In the genomic region with DNA sequence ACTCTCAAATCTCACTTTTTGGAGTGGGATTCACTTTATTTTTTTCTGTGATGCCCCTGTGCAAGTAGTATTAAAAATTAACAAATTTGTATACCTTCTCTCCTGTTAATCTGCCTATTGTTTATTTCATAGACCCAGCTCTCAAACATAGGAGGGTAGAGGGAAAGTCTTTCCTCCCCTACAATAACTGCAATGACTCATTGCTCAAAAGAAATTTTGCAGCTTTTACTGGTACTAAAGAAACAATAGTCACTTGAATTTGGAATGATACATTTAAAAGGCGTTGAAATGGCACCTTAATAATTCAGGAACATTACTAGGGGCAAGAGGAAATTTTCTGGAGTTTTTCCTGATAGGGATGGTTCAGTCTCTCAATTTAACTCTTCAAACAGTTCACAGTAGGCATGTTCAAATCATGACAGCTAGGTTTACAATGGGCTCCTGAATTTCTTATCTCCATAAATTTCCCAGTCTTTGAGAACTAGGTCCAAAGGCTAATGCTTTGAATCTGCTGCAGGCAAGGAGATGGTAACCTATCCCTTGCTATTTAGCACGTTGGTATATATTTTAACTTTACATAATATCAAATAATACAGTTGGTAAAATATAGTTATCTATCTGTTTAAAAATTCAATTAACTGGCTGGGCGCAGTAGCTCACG, we compare ENCODE assay signal across 25 cellular contexts.
"Had no signal": no experiment of that assay in that cellular context is flagged by ENCODE, and none has a peak within 500 bp of the region (broad histone marks: within the 10 kb centered on the region; RNA-seq: fewer than 3 reads in every experiment).

No MANE protein-coding gene starts in this region.

- H3K9me3 ChIP-seq: Peyer's patch, SJCRH30 had no signal

- H3K27me3 Mint-ChIP-seq: activated B cell treated with CpG ODN at 0.5 μM for 24 hours; activated CD4-positive, alpha-beta memory T cell treated with anti-CD3 and anti-CD28 coated beads for 36 hours had no signal

- H3K4me1 ChIP-seq: Peyer's patch had no signal

- H3K4me3 Mint-ChIP-seq: activated B cell treated with CpG ODN at 0.5 μM for 24 hours; activated CD4-positive, alpha-beta memory T cell treated with anti-CD3 and anti-CD28 coated beads for 36 hours; activated CD4-positive, alpha-beta T cell treated with anti-CD3 and anti-CD28 coated beads, Interleukin-2, amount 10 ng/mL, durations not matched to agents 24 days and 14 days; activated naive CD4-positive, alpha-beta T cell treated with anti-CD3 and anti-CD28 coated beads for 36 hours; activated naive CD8-positive, alpha-beta T cell; activated T-cell treated with anti-CD3 and anti-CD28 coated beads, Interleukin-2, amount 50 U/mL, for 4 hours; T-helper 1 cell treated with Interleukin-12 subunit alpha and Interleukin-12 subunit beta and Interleukin-4 antibody, amounts not matched to agents 30 μg/mL and 1 μg/mL, for 36 hours had no signal

- H3K36me3 ChIP-seq: Peyer's patch had no signal

- H3K4me3 ChIP-seq: Peyer's patch, SJCRH30 had no signal

- DNase-seq: activated B cell treated with CpG ODN at 0.5 μM for 24 hours; activated CD4-positive, alpha-beta memory T cell treated with anti-CD3 and anti-CD28 coated beads for 36 hours; activated CD4-positive, alpha-beta T cell treated with anti-CD3 and anti-CD28 coated beads for 1 hour; activated CD4-positive, alpha-beta T cell treated with anti-CD3 and anti-CD28 coated beads, Interleukin-2, amount 10 ng/mL, durations not matched to agents 24 days and 14 days; activated CD8-positive, alpha-beta memory T cell treated with anti-CD3 and anti-CD28 coated beads for 24 hours; activated effector memory CD4-positive, alpha-beta T cell treated with anti-CD3 and anti-CD28 coated beads, Interleukin-2, amount 50 U/mL, for 16 hours; activated naive CD4-positive, alpha-beta T cell treated with anti-CD3 and anti-CD28 coated beads for 36 hours; activated T-cell treated with anti-CD3 and anti-CD28 coated beads, Interleukin-2, amount 50 U/mL, for 4 hours; amygdala; KG1; NCI-H1092; NCI-H1417; NCI-H1694; NCI-H2029; NCI-H2107; NCI-H510A treated with DMSO at 0.1 percent for 48 hours; Peyer's patch; Right ventricle myocardium superior; SJCRH30; SW 1271 had no signal

- H3K4me1 Mint-ChIP-seq: activated B cell treated with CpG ODN at 0.5 μM for 24 hours; activated CD4-positive, alpha-beta T cell treated with anti-CD3 and anti-CD28 coated beads, Interleukin-2, amount 10 ng/mL, durations not matched to agents 24 days and 14 days had no signal

- H3K27me3 ChIP-seq: Peyer's patch, SJCRH30 had no signal

- H3K36me3 Mint-ChIP-seq: activated CD4-positive, alpha-beta memory T cell treated with anti-CD3 and anti-CD28 coated beads for 36 hours had no signal

- H3K9me3 Mint-ChIP-seq: activated B cell treated with CpG ODN at 0.5 μM for 24 hours; activated CD4-positive, alpha-beta T cell treated with anti-CD3 and anti-CD28 coated beads, Interleukin-2, amount 10 ng/mL, durations not matched to agents 24 days and 14 days; activated naive CD4-positive, alpha-beta T cell treated with anti-CD3 and anti-CD28 coated beads for 36 hours; activated T-cell treated with anti-CD3 and anti-CD28 coated beads, Interleukin-2, amount 50 U/mL, for 4 hours; brain had no signal

- H3K27ac ChIP-seq: Peyer's patch, RWPE1, SJCRH30 had no signal

- H3K27ac Mint-ChIP-seq: activated B cell treated with CpG ODN at 0.5 μM for 24 hours; activated CD4-positive, alpha-beta memory T cell treated with anti-CD3 and anti-CD28 coated beads for 36 hours; activated CD4-positive, alpha-beta T cell treated with anti-CD3 and anti-CD28 coated beads, Interleukin-2, amount 10 ng/mL, durations not matched to agents 24 days and 14 days; activated naive CD4-positive, alpha-beta T cell treated with anti-CD3 and anti-CD28 coated beads for 36 hours; activated naive CD8-positive, alpha-beta T cell; T-helper 1 cell treated with Interleukin-12 subunit alpha and Interleukin-12 subunit beta and Interleukin-4 antibody, amounts not matched to agents 30 μg/mL and 1 μg/mL, for 36 hours had no signal

- ATAC-seq: activated T-cell treated with anti-CD3 and anti-CD28 coated beads, Interleukin-2, amount 50 U/mL, for 4 hours; SK-N-SH treated with all-trans-retinoic acid at 6 μM for 48 hours had no signal
